In genomic region chr5:132736853-132737833, GRCh38 we compare ENCODE assay signal across 8 cellular contexts. TPM values are rescaled to one million over a fixed set of nuclear protein-coding genes. Genes with fewer than 3 reads are reported as not detected.
DNase-seq lines count a peak whose midpoint lies in the region; ATAC-seq and TF ChIP-seq lines count a peak whose summit lies in the region.

TSS of gene KIF3A (minus strand) at chr5:132737546. CDS start at chr5:132737419, 127 bp downstream.

- WGBS in right lobe of liver (ENCODE audit: insufficient coverage, low coverage, low lambda C conversion rate, missing lambda C conversion rate) = 0% methylated on average over 21 of the region's 81 CpGs

- H3K4me3 Mint-ChIP-seq in CD4-positive, CD25-positive, alpha-beta regulatory T cell = peak within 1 kb of the TSS; percentile 84 to 98 (median 94)

- peak; percentile 97 to 98 (median 98) for DNase-seq in CD4-positive, CD25-positive, alpha-beta regulatory T cell
- DNase-seq in NCI-H82 (lab: John Stamatoyannopoulos, UW) (peak; percentile 97), dorsolateral prefrontal cortex (peak; percentile 94 to 98 (median 96)), right lobe of liver (peak; percentile 98 to 99 (median 99))
- peak; percentile 99 for DNase-seq in activated CD4-positive, alpha-beta T cell treated with anti-CD3 and anti-CD28 coated beads, Interleukin-2, amount 50 U/mL, for 48 hours
- peak; percentile 99 for DNase-seq in stimulated activated CD4-positive, alpha-beta T cell treated with anti-CD3 and anti-CD28 coated beads, Interleukin-4, amount 100 ng/mL, for 4 hours

- H3K27ac Mint-ChIP-seq in CD4-positive, CD25-positive, alpha-beta regulatory T cell = peak within 1 kb of the TSS; percentile 90 to 97 (median 92)

- peak within 1 kb of the TSS; percentile 82 for H3K27ac ChIP-seq in CD4-positive, CD25-positive, alpha-beta regulatory T cell (ENCODE audit: insufficient read depth, low read length, poor library complexity, severe bottlenecking)
- H3K27ac ChIP-seq in dorsolateral prefrontal cortex (peak within 1 kb of the TSS in 58 of 59 donors; percentile 6 to 93 (median 84)), right lobe of liver (no peak within 1 kb of the TSS)

- no peak for TF ChIP-seq POLR2A in right lobe of liver (IDR thresholded peaks at IDR 0.05)

- H3K4me3 ChIP-seq in CD4-positive, CD25-positive, alpha-beta regulatory T cell (ENCODE audit: low read depth, low read length) = peak within 1 kb of the TSS; percentile 72
- peak within 1 kb of the TSS; percentile 57 to 99 (median 91) for H3K4me3 ChIP-seq in dorsolateral prefrontal cortex
- peak within 1 kb of the TSS; percentile 72 to 95 (median 94) for H3K4me3 ChIP-seq in right lobe of liver

- TF ChIP-seq CTCF in dorsolateral prefrontal cortex (IDR thresholded peaks at IDR 0.05 in 54 of 56, conservative IDR thresholded peaks at IDR 0.05 in 2 of 56; ENCODE audit: low read depth in 1 of 56, partially characterized antibody in 56 of 56) = peak in 47 of 56 donors; percentile 6 to 63 (median 39)
- TF ChIP-seq CTCF in right lobe of liver (IDR thresholded peaks at IDR 0.05) = peak in 1 of 4 donors; percentile 32

- peaks cover 0 to 3% (median 0%) of the 10 kb centered on the region in 7 donors for H3K9me3 Mint-ChIP-seq in CD4-positive, CD25-positive, alpha-beta regulatory T cell

- intact Hi-C loops in dorsolateral prefrontal cortex (cut with DNase I) = loop anchor here (5.0 kb wide), 3 partner anchors 80 to 130 kb away; partner anchors contain the start of genes GDF9 (in 1 of the 2) and UQCRQ (in 1 of the 2)
- intact Hi-C loops in right lobe of liver (cut with DNase I) = no loop called here

- H3K4me1 ChIP-seq in CD4-positive, CD25-positive, alpha-beta regulatory T cell (ENCODE audit: control insufficient read depth, insufficient read depth, low read length, poor library complexity, severe bottlenecking) = peaks cover 18% of the 10 kb centered on the region
- H3K4me1 ChIP-seq in right lobe of liver = peaks cover 0 to 9% (median 0%) of the 10 kb centered on the region in 4 donors

- H3K4me1 Mint-ChIP-seq in CD4-positive, CD25-positive, alpha-beta regulatory T cell = peaks cover 6 to 48% (median 38%) of the 10 kb centered on the region in 4 donors

- ATAC-seq in CD4-positive, CD25-positive, alpha-beta regulatory T cell (ENCODE audit: low read depth in 2 of 2) = peak; percentile 88 to 89
- peak; percentile 87 for ATAC-seq in GM19397 (IDR thresholded peaks at IDR 0.05; ENCODE audit: unreplicated experiment)
- peak; percentile 93 for ATAC-seq in HG03571 (IDR thresholded peaks at IDR 0.05; ENCODE audit: unreplicated experiment)
- ATAC-seq in right lobe of liver = peak; percentile 99

- peaks cover under 1% of the 10 kb centered on the region for H3K27me3 ChIP-seq in CD4-positive, CD25-positive, alpha-beta regulatory T cell (ENCODE audit: control insufficient read depth, insufficient read depth, low read length)
- H3K27me3 ChIP-seq in dorsolateral prefrontal cortex (no peaks in the 10 kb centered on the region), right lobe of liver (no peaks in the 10 kb centered on the region)

- H3K9me3 ChIP-seq in CD4-positive, CD25-positive, alpha-beta regulatory T cell (ENCODE audit: control insufficient read depth in 2 of 2, low read length in 2 of 2) = peaks cover 0 to 1% of the 10 kb centered on the region in 2 experiments
- no peaks in the 10 kb centered on the region for H3K9me3 ChIP-seq in right lobe of liver

- peaks cover 6% of the 10 kb centered on the region for H3K27me3 Mint-ChIP-seq in CD4-positive, CD25-positive, alpha-beta regulatory T cell

- H3K36me3 Mint-ChIP-seq in CD4-positive, CD25-positive, alpha-beta regulatory T cell = peaks cover 4% of the 10 kb centered on the region

- peaks cover 10% of the 10 kb centered on the region for H3K36me3 ChIP-seq in CD4-positive, CD25-positive, alpha-beta regulatory T cell (ENCODE audit: control insufficient read depth, insufficient read depth, low read length)
- no peaks in the 10 kb centered on the region for H3K36me3 ChIP-seq in right lobe of liver

RNA-seq across cellular contexts. Expression of gene KIF3A, which starts in this region (rescaled TPM):
- 12.5 TPM for total RNA-seq in CD4-positive, CD25-positive, alpha-beta regulatory T cell
- polyA plus RNA-seq in CD4-positive, CD25-positive, alpha-beta regulatory T cell = 10 to 100 TPM in 3 of 4 donors, 1 to 10 TPM in 1; 9.9 to 13.2 (median 11.6) TPM
- total RNA-seq in dorsolateral prefrontal cortex (100 to 1,000 TPM in 95 of 120 experiments, 10 to 100 TPM in 25; 58.5 to 177 (median 126) TPM), right lobe of liver (1 to 10 TPM; 1.3 to 4.2 (median 2.1) TPM)

Comparison
In these comparisons a context has a peak if more than half of its experiments do, and no peak if none do; other contexts are left out.
1. H3K27ac ChIP-seq: peak in CD4-positive, CD25-positive, alpha-beta regulatory T cell (single experiment) and dorsolateral prefrontal cortex (58 of 59); none in right lobe of liver (0 of 3).
2. intact Hi-C loops: an anchor here in dorsolateral prefrontal cortex (5.0 kb wide); none called in right lobe of liver.
3. Peak in every context shown above with its lines, with median percentiles within 50 percentile points of each other: ATAC-seq, DNase-seq and H3K4me3 ChIP-seq.